Comparison of ENCODE assay signal across 23 cellular contexts in genomic region chr3:40885423-40885822, GRCh38.
DNase-seq lines count a peak whose midpoint lies in the region; ATAC-seq and TF ChIP-seq lines count a peak whose summit lies in the region.
"Had no signal": no experiment of that assay in that cellular context is flagged by ENCODE, and none has a peak within 500 bp of the region (broad histone marks: within the 10 kb centered on the region; RNA-seq: fewer than 3 reads in every experiment).

No MANE protein-coding gene starts in this region.

- H3K36me3 ChIP-seq in left ventricle myocardium inferior: no peaks in the 10 kb centered on the region
- H3K36me3 ChIP-seq in trophoblast cell (ENCODE audit: control insufficient read depth in 1 of 2, insufficient read depth in 2 of 2, low read length in 2 of 2): no peaks in the 10 kb centered on the region

- no peak for TF ChIP-seq CTCF in left ventricle myocardium inferior (IDR thresholded peaks at IDR 0.05; ENCODE audit: borderline replicate concordance)

- H3K27ac Mint-ChIP-seq in activated CD8-positive, alpha-beta memory T cell treated with anti-CD3 and anti-CD28 coated beads, Interleukin-2, amount 10 ng/mL, durations not matched to agents 7 days and 5 days: no peak overlapping the region
- H3K27ac Mint-ChIP-seq: IgD-negative memory B cell had no signal

- peak overlapping the region; percentile 50 for H2BK12ac ChIP-seq in trophoblast cell (ENCODE audit: low read length)

- H3K36me3 Mint-ChIP-seq in activated CD8-positive, alpha-beta memory T cell treated with anti-CD3 and anti-CD28 coated beads, Interleukin-2, amount 10 ng/mL, durations not matched to agents 7 days and 5 days: no peaks in the 10 kb centered on the region
- H3K36me3 Mint-ChIP-seq: IgD-negative memory B cell had no signal

- no peak overlapping the region for H3K14ac ChIP-seq in trophoblast cell (ENCODE audit: low read length)

- H4K91ac ChIP-seq in trophoblast cell (ENCODE audit: low read depth, low read length): peak overlapping the region; percentile 67

- H2AFZ ChIP-seq in trophoblast cell (ENCODE audit: insufficient read depth, low read length, poor library complexity): no peak overlapping the region

- no peak overlapping the region for H3K4ac ChIP-seq in trophoblast cell (ENCODE audit: low read depth, low read length)

- intact Hi-C loops in left ventricle myocardium inferior (cut with micrococcal nuclease): no loop called here

- no peak overlapping the region for H2BK120ac ChIP-seq in trophoblast cell (ENCODE audit: insufficient read depth, low read length, poor library complexity)

- no peak overlapping the region for H4K8ac ChIP-seq in trophoblast cell (ENCODE audit: low read depth, low read length)

- peak overlapping the region; percentile 37 for H2BK5ac ChIP-seq in trophoblast cell (ENCODE audit: low read depth, low read length, poor library complexity)

- H3K79me1 ChIP-seq in trophoblast cell (ENCODE audit: low read length): peaks cover 8% of the 10 kb centered on the region

- H3K4me2 ChIP-seq in trophoblast cell (ENCODE audit: low read length): no peak overlapping the region

- no peak overlapping the region for H3K18ac ChIP-seq in trophoblast cell (ENCODE audit: low read length)

- ATAC-seq in activated CD8-positive, alpha-beta memory T cell treated with anti-CD3 and anti-CD28 coated beads, Interleukin-2, amount 10 ng/mL, durations not matched to agents 7 days and 5 days: no peak
- ATAC-seq: HCT116 had no signal

- no peak overlapping the region for H3K4me3 Mint-ChIP-seq in activated CD8-positive, alpha-beta memory T cell treated with anti-CD3 and anti-CD28 coated beads, Interleukin-2, amount 10 ng/mL, durations not matched to agents 7 days and 5 days
- H3K4me3 Mint-ChIP-seq: IgD-negative memory B cell had no signal

- no peak overlapping the region for H3K27ac ChIP-seq in left ventricle myocardium inferior (replicated peaks)
- no peak overlapping the region for H3K27ac ChIP-seq in trophoblast cell (ENCODE audit: low read depth, low read length)
- H3K27ac ChIP-seq: HL-60 had no signal

- H3K9me3 ChIP-seq in left ventricle myocardium inferior (replicated peaks) (peaks cover 8% of the 10 kb centered on the region), trophoblast cell (ENCODE audit: insufficient read depth, low read depth, low read length) (no peaks in the 10 kb centered on the region)

- WGBS in trophoblast cell (ENCODE audit: extremely low coverage, insufficient coverage, insufficient read length): no CpG with 5 or more reads among the region's 5 CpGs

- H3K4me1 ChIP-seq in left ventricle myocardium inferior (peaks cover 18% of the 10 kb centered on the region), trophoblast cell (ENCODE audit: control insufficient read depth in 1 of 2, insufficient read depth in 2 of 2, low read length in 2 of 2) (peaks cover 12% of the 10 kb centered on the region in 2 experiments)

- no peaks in the 10 kb centered on the region for H3K4me1 Mint-ChIP-seq in activated CD8-positive, alpha-beta memory T cell treated with anti-CD3 and anti-CD28 coated beads, Interleukin-2, amount 10 ng/mL, durations not matched to agents 7 days and 5 days

- H3K27me3 ChIP-seq in left ventricle myocardium inferior (ENCODE audit: low read depth) (no peaks in the 10 kb centered on the region), trophoblast cell (ENCODE audit: insufficient read depth, low read length) (no peaks in the 10 kb centered on the region)

- H3K27me3 Mint-ChIP-seq in activated CD8-positive, alpha-beta memory T cell treated with anti-CD3 and anti-CD28 coated beads, Interleukin-2, amount 10 ng/mL, durations not matched to agents 7 days and 5 days: peaks cover 2% of the 10 kb centered on the region
- H3K27me3 Mint-ChIP-seq: IgD-negative memory B cell had no signal

- CTCF ChIA-PET in activated CD8-positive, alpha-beta memory T cell treated with anti-CD3 and anti-CD28 coated beads, Interleukin-2, amount 10 ng/mL, durations not matched to agents 7 days and 5 days (lab: Charles Lee): no interaction called here

- no peak overlapping the region for H4K12ac ChIP-seq in trophoblast cell (ENCODE audit: low read depth, low read length)

- H3K23ac ChIP-seq in trophoblast cell (ENCODE audit: low read length): no peak overlapping the region

- no peaks in the 10 kb centered on the region for H3K9me3 Mint-ChIP-seq in activated CD8-positive, alpha-beta memory T cell treated with anti-CD3 and anti-CD28 coated beads, Interleukin-2, amount 10 ng/mL, durations not matched to agents 7 days and 5 days (ENCODE audit: low read depth)

- no peak overlapping the region for H3K9ac ChIP-seq in trophoblast cell (ENCODE audit: low read length)

- H3K4me3 ChIP-seq in left ventricle myocardium inferior (no peak overlapping the region), trophoblast cell (ENCODE audit: low read depth, low read length) (no peak overlapping the region)

- peak; percentile 14 for DNase-seq in activated CD8-positive, alpha-beta memory T cell treated with anti-CD3 and anti-CD28 coated beads, Interleukin-2, amount 10 ng/mL, durations not matched to agents 7 days and 5 days
- DNase-seq in activated CD8-positive, alpha-beta memory T cell treated with anti-CD3 and anti-CD28 coated beads, Interleukin-2, amount 50 U/mL, for 48 hours: no peak
- DNase-seq in cerebellar cortex (ENCODE audit: low spot score) (peak; percentile 82), left ventricle myocardium inferior (peak; percentile 44), trophoblast cell (no peak), NCI-H146 (lab: John Stamatoyannopoulos, UW) (no peak), NCI-H1694 treated with DMSO at 0.1 percent for 48 hours (lab: John Stamatoyannopoulos, UW) (no peak)
- DNase-seq in activated effector memory CD4-positive, alpha-beta T cell treated with anti-CD3 and anti-CD28 coated beads, Interleukin-2, amount 50 U/mL, for 16 hours: no peak
- DNase-seq: Calu3, DMS79 treated with DMSO at 0.1 percent for 48 hours, NCI-H1048, NCI-H1417, NCI-H187, NCI-H2081 treated with DMSO at 0.1 percent for 48 hours, NCI-H2171, NCI-H226, NCI-H510A treated with DMSO at 0.1 percent for 48 hours, NCI-H82, RPMI8226, SHP77 treated with DMSO at 0.1 percent for 48 hours had no signal

- no peak overlapping the region for H2AK5ac ChIP-seq in trophoblast cell (ENCODE audit: low read length)

- H3K79me2 ChIP-seq in trophoblast cell (ENCODE audit: control insufficient read depth, insufficient read depth, low read length, poor library complexity): no peaks in the 10 kb centered on the region

Comparison
In these comparisons a context has a peak if more than half of its experiments do, and no peak if none do; other contexts are left out.
1. DNase-seq: peak in activated CD8-positive, alpha-beta memory T cell treated with anti-CD3 and anti-CD28 coated beads, Interleukin-2, amount 10 ng/mL, durations not matched to agents 7 days and 5 days (single experiment), cerebellar cortex (single experiment) and left ventricle myocardium inferior (single experiment); none in activated CD8-positive, alpha-beta memory T cell treated with anti-CD3 and anti-CD28 coated beads, Interleukin-2, amount 50 U/mL, for 48 hours (single experiment), trophoblast cell (0 of 2), activated effector memory CD4-positive, alpha-beta T cell treated with anti-CD3 and anti-CD28 coated beads, Interleukin-2, amount 50 U/mL, for 16 hours (single experiment), NCI-H146 (single experiment) and NCI-H1694 treated with DMSO at 0.1 percent for 48 hours (single experiment).